In genomic region chr11:106585061-106585460, GRCh38 we compare ENCODE assay signal across 10 cellular contexts.
DNase-seq lines count a peak whose midpoint lies in the region; ATAC-seq and TF ChIP-seq lines count a peak whose summit lies in the region.
"Had no signal": no experiment of that assay in that cellular context is flagged by ENCODE, and none has a peak within 500 bp of the region (broad histone marks: within the 10 kb centered on the region; RNA-seq: fewer than 3 reads in every experiment).

No MANE protein-coding gene starts in this region.

- no peak overlapping the region for H4K5ac ChIP-seq in mesendoderm (ENCODE audit: low read length)

- no peak overlapping the region for H2BK5ac ChIP-seq in mesendoderm (ENCODE audit: low read length)

- TF ChIP-seq CTCF in astrocyte of the spinal cord (IDR thresholded peaks at IDR 0.05; ENCODE audit: low read depth, low read length), result peak; percentile 44
- TF ChIP-seq CTCF in gastroesophageal sphincter (IDR thresholded peaks at IDR 0.05), result no peak

- H3K79me2 ChIP-seq in Karpas-422 (ENCODE audit: low read length) (no peaks in the 10 kb centered on the region), mesendoderm (ENCODE audit: control insufficient read depth, insufficient read depth, low read length) (no peaks in the 10 kb centered on the region)

- H3K4me2 ChIP-seq in Karpas-422 (ENCODE audit: low read depth, low read length, poor library complexity, severe bottlenecking) (no peak overlapping the region), mesendoderm (ENCODE audit: low read length) (no peak overlapping the region)

- in situ Hi-C loops in astrocyte of the spinal cord (cut with HindIII; ENCODE audit: low sequenced_read_pairs), result no loop called here

- H3K4me1 ChIP-seq in Karpas-422 (ENCODE audit: low read length) (no peaks in the 10 kb centered on the region), mesendoderm (ENCODE audit: control insufficient read depth, low read depth, low read length) (no peaks in the 10 kb centered on the region), gastroesophageal sphincter (no peaks in the 10 kb centered on the region)

- no peak overlapping the region for H3K4me3 ChIP-seq in Karpas-422 (ENCODE audit: low read length)
- H3K4me3 ChIP-seq in astrocyte of the spinal cord (ENCODE audit: low read depth, low read length), result no peak overlapping the region
- H3K4me3 ChIP-seq in mesendoderm (ENCODE audit: low read length), result no peak overlapping the region
- no peak overlapping the region for H3K4me3 ChIP-seq in gastroesophageal sphincter

- H2AFZ ChIP-seq in Karpas-422 (ENCODE audit: low read length), result no peak overlapping the region

- H3K36me3 ChIP-seq in Karpas-422 (ENCODE audit: insufficient read depth, low read length), result no peaks in the 10 kb centered on the region
- H3K36me3 ChIP-seq in mesendoderm (ENCODE audit: control insufficient read depth, insufficient read depth, low read length), result no peaks in the 10 kb centered on the region
- H3K36me3 ChIP-seq in gastroesophageal sphincter, result no peaks in the 10 kb centered on the region

- H3K18ac ChIP-seq in mesendoderm (ENCODE audit: low read length), result no peak overlapping the region

- H3K9ac ChIP-seq in Karpas-422 (ENCODE audit: low read length) (no peak overlapping the region), mesendoderm (ENCODE audit: low read length) (no peak overlapping the region)

- H4K20me1 ChIP-seq in Karpas-422 (ENCODE audit: insufficient read depth, low read depth, low read length), result no peaks in the 10 kb centered on the region

- H4K8ac ChIP-seq in mesendoderm (ENCODE audit: low read depth, low read length), result no peak overlapping the region

- no peak overlapping the region for H3K23ac ChIP-seq in mesendoderm (ENCODE audit: low read length)

- no peak overlapping the region for H3K4ac ChIP-seq in mesendoderm (ENCODE audit: low read depth, low read length)

- H3K27me3 ChIP-seq in Karpas-422 (ENCODE audit: low read length) (no peaks in the 10 kb centered on the region; the same call in 1 of the 2 replicates), mesendoderm (ENCODE audit: insufficient read depth, low read length, poor library complexity) (no peaks in the 10 kb centered on the region), gastroesophageal sphincter (no peaks in the 10 kb centered on the region)

- H2BK120ac ChIP-seq in mesendoderm (ENCODE audit: low read depth, low read length), result no peak overlapping the region

- WGBS in mesendoderm (ENCODE audit: extremely low coverage, insufficient coverage, low lambda C conversion rate), result no CpG with 5 or more reads among the region's 5 CpGs
- 87 to 100% methylated on average over 2 to 5 of the region's 5 CpGs for WGBS in gastroesophageal sphincter (ENCODE audit: low coverage in 1 of 2), 2 donors

- no peaks in the 10 kb centered on the region for H3K9me3 ChIP-seq in Karpas-422 (ENCODE audit: low read length)
- H3K9me3 ChIP-seq in gastroesophageal sphincter, result peaks cover 0 to 17% (median 0%) of the 10 kb centered on the region in 3 donors

- H3K56ac ChIP-seq in mesendoderm (ENCODE audit: low read length), result no peak overlapping the region

- H2AK5ac ChIP-seq in mesendoderm (ENCODE audit: low read length), result no peak overlapping the region

- no peaks in the 10 kb centered on the region for H3K79me1 ChIP-seq in mesendoderm (ENCODE audit: low read length)

- no peak for TF ChIP-seq POLR2A in gastroesophageal sphincter (IDR thresholded peaks at IDR 0.05)

- H3K27ac ChIP-seq in Karpas-422 (ENCODE audit: low read length), result no peak overlapping the region
- H3K27ac ChIP-seq in mesendoderm (ENCODE audit: low read depth, low read length), result no peak overlapping the region
- H3K27ac ChIP-seq in gastroesophageal sphincter, result no peak overlapping the region

- H2BK15ac ChIP-seq in mesendoderm (replicated peaks; ENCODE audit: low read depth), result no peak overlapping the region

- DNase-seq in EL, result peak; percentile 41
- peak; percentile 83 for DNase-seq in Karpas-422
- peak; percentile 32 for DNase-seq in astrocyte of the spinal cord (ENCODE audit: low read depth, low spot score)
- DNase-seq in mesendoderm, result peak; percentile 72
- DNase-seq in NCI-H1092 (lab: John Stamatoyannopoulos, UW), result no peak
- DNase-seq in effector CD8-positive, alpha-beta T cell (lab: John Stamatoyannopoulos, UW), result no peak
- no peak for DNase-seq in NCI-H1048 (lab: John Stamatoyannopoulos, UW)
- DNase-seq: central memory CD4-positive, alpha-beta T cell; NCI-H2029 treated with DMSO at 0.1 percent for 48 hours had no signal

- no peak for TF ChIP-seq EP300 in gastroesophageal sphincter (IDR thresholded peaks at IDR 0.05)

- no peak for ATAC-seq in gastroesophageal sphincter

- no peaks in the 10 kb centered on the region for H3K9me2 ChIP-seq in Karpas-422 (replicated peaks; ENCODE audit: insufficient read depth, low read length)

Comparison
In these comparisons a context has a peak if more than half of its experiments do, and no peak if none do; other contexts are left out.
1. DNase-seq: peak in EL (single experiment), Karpas-422 (single experiment), astrocyte of the spinal cord (single experiment) and mesendoderm (single experiment); none in NCI-H1092 (single experiment), effector CD8-positive, alpha-beta T cell (single experiment) and NCI-H1048 (single experiment).